15 cellular contexts compared by ENCODE assay signal in genomic region chr5:132435891-132436290, GRCh38. TPM values are rescaled to one million over a fixed set of nuclear protein-coding genes. Genes with fewer than 3 reads are reported as not detected.
DNase-seq lines count a peak whose midpoint lies in the region; ATAC-seq, FAIRE-seq and TF ChIP-seq lines count a peak whose summit lies in the region.
"Had no signal": no experiment of that assay in that cellular context is flagged by ENCODE, and none has a peak within 500 bp of the region (broad histone marks: within the 10 kb centered on the region; RNA-seq: fewer than 3 reads in every experiment).

No MANE protein-coding gene starts in this region.

- no peaks in the 10 kb centered on the region for H3K27me3 Mint-ChIP-seq in CD4-positive, alpha-beta memory T cell

- ATAC-seq in aorta (ENCODE audit: low FRiP score), result no peak
- ATAC-seq: GM23338, psoas muscle had no signal

- no peak overlapping the region for H3K9ac ChIP-seq in colonic mucosa (ENCODE audit: low read depth in 2 of 2, low read length in 2 of 2)

- no peak overlapping the region for H3K27ac ChIP-seq in CD4-positive, alpha-beta memory T cell (ENCODE audit: low read depth, low read length)
- H3K27ac ChIP-seq in colonic mucosa (peak overlapping the region; percentile 7), sigmoid colon (peak overlapping the region; percentile 68 to 87 (median 80)), aorta (ENCODE audit: low read depth in 1 of 2, low read length in 2 of 2) (no peak overlapping the region)
- H3K27ac ChIP-seq: C4-2B had no signal

- H3K36me3 Mint-ChIP-seq in CD4-positive, alpha-beta memory T cell, result peaks cover 34 to 52% of the 10 kb centered on the region in 2 donors

- no peaks in the 10 kb centered on the region for H3K27me3 ChIP-seq in CD4-positive, alpha-beta memory T cell (ENCODE audit: insufficient read depth, low read length)
- no peaks in the 10 kb centered on the region for H3K27me3 ChIP-seq in colonic mucosa
- no peaks in the 10 kb centered on the region for H3K27me3 ChIP-seq in sigmoid colon
- H3K27me3 ChIP-seq in aorta (ENCODE audit: control insufficient read depth in 1 of 2, insufficient read depth in 2 of 2, low read length in 1 of 2), result no peaks in the 10 kb centered on the region

- FAIRE-seq in GM12891 (lab: Jason Lieb, UNC), result no peak

- no peaks in the 10 kb centered on the region for H3K9me3 ChIP-seq in CD4-positive, alpha-beta memory T cell (ENCODE audit: control insufficient read depth in 1 of 2, low read length in 2 of 2)
- H3K9me3 ChIP-seq in colonic mucosa (no peaks in the 10 kb centered on the region), sigmoid colon (no peaks in the 10 kb centered on the region), aorta (ENCODE audit: control insufficient read depth, low read length) (no peaks in the 10 kb centered on the region)
- H3K9me3 ChIP-seq: psoas muscle had no signal

- intact Hi-C loops in CD4-positive, alpha-beta memory T cell (cut with micrococcal nuclease), result loop anchor here (2.0 kb wide), 1 partner anchor 15 kb away; no protein-coding TSS in a partner anchor
- intact Hi-C loops in colonic mucosa (cut with DNase I) (no loop called here), sigmoid colon (cut with DNase I) (loop anchor here (2.0 to 5.0 kb wide), 2 partner anchors 13 to 36 kb away; no protein-coding TSS in a partner anchor), aorta (cut with DNase I) (no loop called here)

- H3K4me1 ChIP-seq in CD4-positive, alpha-beta memory T cell (ENCODE audit: insufficient read depth, low read length), result peaks cover 99% of the 10 kb centered on the region
- peaks cover 12% of the 10 kb centered on the region for H3K4me1 ChIP-seq in colonic mucosa
- H3K4me1 ChIP-seq in sigmoid colon, result peaks cover 0 to 98% (median 80%) of the 10 kb centered on the region in 4 donors
- peaks cover 0 to 6% of the 10 kb centered on the region in 2 donors for H3K4me1 ChIP-seq in aorta (ENCODE audit: control insufficient read depth in 1 of 2, insufficient read depth in 2 of 2, low read length in 2 of 2)

- POLR2A ChIA-PET in CD4-positive, alpha-beta memory T cell (lab: Charles Lee; ENCODE audit: partially characterized antibody), result interaction anchor here (1.4 to 19.7 kb wide), 10 partner anchors 8 to 121 kb away, joined by 3 to 494 read pairs (median 40); partner anchors contain the start of genes IRF1 and RAD50

- H3K36me3 ChIP-seq in CD4-positive, alpha-beta memory T cell (ENCODE audit: insufficient read depth, low read length), result no peaks in the 10 kb centered on the region
- H3K36me3 ChIP-seq in colonic mucosa (no peaks in the 10 kb centered on the region), sigmoid colon (no peaks in the 10 kb centered on the region), aorta (ENCODE audit: control insufficient read depth in 1 of 2, insufficient read depth in 2 of 2, low read length in 1 of 2) (no peaks in the 10 kb centered on the region)

- peak overlapping the region in 2 of 8 donors; percentile 26 to 40 for H3K4me3 Mint-ChIP-seq in CD4-positive, alpha-beta memory T cell
- H3K4me3 Mint-ChIP-seq: GM23338 had no signal

- no peaks in the 10 kb centered on the region for H3K9me3 Mint-ChIP-seq in CD4-positive, alpha-beta memory T cell
- H3K9me3 Mint-ChIP-seq: GM23338 had no signal

- no peak for DNase-seq in CD4-positive, alpha-beta memory T cell
- DNase-seq in NCI-H69 (lab: John Stamatoyannopoulos, UW) (peak; percentile 63), colonic mucosa (no peak), sigmoid colon (no peak), NCI-H1092 treated with DMSO at 0.1 percent for 48 hours (lab: John Stamatoyannopoulos, UW) (no peak), aorta (no peak), GM12891 (ENCODE audit: insufficient read length, low spot score) (no peak)
- DNase-seq: effector CD4-positive, alpha-beta T cell; KBM-7; NCI-H1436; NCI-H510A; psoas muscle; T-helper 9 cell had no signal

- TF ChIP-seq CTCF in colonic mucosa (IDR thresholded peaks at IDR 0.05), result no peak
- TF ChIP-seq CTCF in sigmoid colon (IDR thresholded peaks at IDR 0.05), result no peak

- H3K4me3 ChIP-seq in CD4-positive, alpha-beta memory T cell (ENCODE audit: low read length in 2 of 2), result no peak overlapping the region
- no peak overlapping the region for H3K4me3 ChIP-seq in colonic mucosa
- no peak overlapping the region for H3K4me3 ChIP-seq in sigmoid colon
- H3K4me3 ChIP-seq in aorta (ENCODE audit: low read length in 2 of 2), result no peak overlapping the region
- H3K4me3 ChIP-seq: GM23338, psoas muscle had no signal

- 59 to 66% methylated on average over 2 of the region's 2 CpGs for WGBS in sigmoid colon, 2 donors
- WGBS in aorta, 2 donors, result 91 to 96% methylated on average over 2 of the region's 2 CpGs

- peak overlapping the region; percentile 53 to 96 (median 83) for H3K27ac Mint-ChIP-seq in CD4-positive, alpha-beta memory T cell
- H3K27ac Mint-ChIP-seq: GM23338 had no signal

- no peak for TF ChIP-seq EP300 in sigmoid colon (IDR thresholded peaks at IDR 0.05)

- CTCF ChIA-PET in CD4-positive, alpha-beta memory T cell (lab: Charles Lee; ENCODE audit: partially characterized antibody), result interaction anchor here (0.7 to 6.5 kb wide), 11 partner anchors 8 to 62 kb away, joined by 3 to 48 read pairs (median 4); no protein-coding TSS in a partner anchor

- H3K4me1 Mint-ChIP-seq in CD4-positive, alpha-beta memory T cell, result peaks cover 69 to 97% (median 85%) of the 10 kb centered on the region in 4 donors

- no peak for TF ChIP-seq POLR2A in sigmoid colon (IDR thresholded peaks at IDR 0.05)
- TF ChIP-seq POLR2A in GM12891 (IDR thresholded peaks at IDR 0.05; ENCODE audit: low read depth, low read length), result no peak

TF ChIP-seq in GM12891, 5 proteins besides CTCF, POLR2A, EP300 and RAD21:
- TF ChIP-seq POLR2AphosphoS5 (IDR thresholded peaks at IDR 0.05; ENCODE audit: low read depth, low read length), result no peak
- TF ChIP-seq TAF1 (IDR thresholded peaks at IDR 0.05; ENCODE audit: low read depth, low read length), result no peak
- no peak for TF ChIP-seq SPI1 (IDR thresholded peaks at IDR 0.05; ENCODE audit: low read depth, low read length)
- no peak for TF ChIP-seq PAX5 (IDR thresholded peaks at IDR 0.05; ENCODE audit: insufficient read depth, low read length, severe bottlenecking)
- no peak for TF ChIP-seq POU2F2 (IDR thresholded peaks at IDR 0.05; ENCODE audit: low read depth, low read length)

RNA-seq across cellular contexts. Expression of gene IRF1, which starts 54.7 kb away (rescaled TPM):
- 100 to 1,000 TPM; 192 to 202 TPM for total RNA-seq in CD4-positive, alpha-beta memory T cell
- polyA plus RNA-seq in CD4-positive, alpha-beta memory T cell, result 100 to 1,000 TPM; 192 to 237 TPM
- total RNA-seq in colonic mucosa (10 to 100 TPM; 59.7 to 87.8 TPM), sigmoid colon (100 to 1,000 TPM in 1 of 4 donors, 10 to 100 TPM in 3; 15.3 to 124 (median 22.7) TPM), aorta (10 to 100 TPM; 26.8 to 36.1 TPM)
- polyA plus RNA-seq in sigmoid colon (100 to 1,000 TPM in 1 of 3 donors, 10 to 100 TPM in 2; 37.2 to 169 (median 70.5) TPM), aorta (10 to 100 TPM; 12.9 to 13.1 TPM)
- polyA plus RNA-seq in GM12891 (2012; ENCODE audit: low read depth, missing spikeins), result 30.8 TPM

Comparison
In these comparisons a context has a peak if more than half of its experiments do, and no peak if none do; other contexts are left out.
1. H3K27ac ChIP-seq: peak in colonic mucosa (single experiment) and sigmoid colon (4 of 4); none in CD4-positive, alpha-beta memory T cell (single experiment) and aorta (0 of 2).
2. intact Hi-C loops: an anchor here in CD4-positive, alpha-beta memory T cell (2.0 kb wide) and sigmoid colon (2.0 to 5.0 kb wide); none called in colonic mucosa and aorta.